20 cellular contexts compared by ENCODE assay signal in genomic region chr20:56004611-56005388, GRCh38. TPM values are rescaled to one million over a fixed set of nuclear protein-coding genes. Genes with fewer than 3 reads are reported as not detected.
A peak's percentile ranks its signal among the peaks of the same experiment; 100 is the strongest.
DNase-seq lines count a peak whose midpoint lies in the region; ATAC-seq, FAIRE-seq and TF ChIP-seq lines count a peak whose summit lies in the region.
"Had no signal": no experiment of that assay in that cellular context is flagged by ENCODE, and none has a peak within 500 bp of the region (broad histone marks: within the 10 kb centered on the region; RNA-seq: fewer than 3 reads in every experiment).

No MANE protein-coding gene starts in this region.

- H3K9me3 ChIP-seq in liver (ENCODE audit: control insufficient read depth in 4 of 4, low read length in 3 of 4) (no peaks in the 10 kb centered on the region), HepG2 (ENCODE audit: low read length) (peaks cover 89% of the 10 kb centered on the region), iPS DF 6.9 (ENCODE audit: control insufficient read depth, insufficient read depth, low read length) (no peaks in the 10 kb centered on the region; the same call in 1 of the 2 replicates), neural progenitor cell (ENCODE audit: low read depth) (peaks cover 6% of the 10 kb centered on the region), uterus (no peaks in the 10 kb centered on the region), smooth muscle cell (replicated peaks; ENCODE audit: low read depth) (no peaks in the 10 kb centered on the region)
- peaks cover 0 to 3% (median 0%) of the 10 kb centered on the region in 3 experiments for H3K9me3 ChIP-seq in naive thymus-derived CD4-positive, alpha-beta T cell (ENCODE audit: control insufficient read depth in 2 of 3, low read length in 3 of 3)
- H3K9me3 ChIP-seq: MG63 had no signal

- TF ChIP-seq POLR2A in HepG2 (IDR thresholded peaks at IDR 0.05; ENCODE audit: insufficient read depth in 1 of 2, low read depth in 2 of 2, low read length in 2 of 2) (no peak), uterus (IDR thresholded peaks at IDR 0.05) (no peak)

- no peak for ATAC-seq in HepG2
- no peak for ATAC-seq in naive thymus-derived CD4-positive, alpha-beta T cell

- H3F3A ChIP-seq in neural progenitor cell (ENCODE audit: low read depth) (no peaks in the 10 kb centered on the region), smooth muscle cell (ENCODE audit: low read depth) (no peaks in the 10 kb centered on the region)

- H3K4me3 Mint-ChIP-seq in neural progenitor cell = peak overlapping the region; percentile 48
- H3K4me3 Mint-ChIP-seq in naive thymus-derived CD4-positive, alpha-beta T cell = no peak overlapping the region

- no peaks in the 10 kb centered on the region for H4K20me1 ChIP-seq in HepG2 (ENCODE audit: insufficient read depth, low read length)
- H4K20me1 ChIP-seq in neural progenitor cell (ENCODE audit: low read depth) = no peaks in the 10 kb centered on the region
- no peaks in the 10 kb centered on the region for H4K20me1 ChIP-seq in smooth muscle cell (ENCODE audit: low read depth)

- H3K27me3 Mint-ChIP-seq in neural progenitor cell (ENCODE audit: insufficient read depth, low read depth) = peaks cover 21% of the 10 kb centered on the region
- peaks cover 26 to 56% (median 48%) of the 10 kb centered on the region in 5 donors for H3K27me3 Mint-ChIP-seq in naive thymus-derived CD4-positive, alpha-beta T cell

- H3K27me3 ChIP-seq in liver (ENCODE audit: control insufficient read depth in 4 of 4, insufficient read depth in 4 of 4, low read length in 3 of 4) (peaks cover 0 to 4% (median 1%) of the 10 kb centered on the region in 4 donors), HepG2 (ENCODE audit: control insufficient read depth in 1 of 2, insufficient read depth in 2 of 2, low read length in 2 of 2) (no peaks in the 10 kb centered on the region), iPS DF 6.9 (ENCODE audit: control insufficient read depth, insufficient read depth, low read length) (peaks cover 11% of the 10 kb centered on the region; the same call in 1 of the 2 replicates), neural progenitor cell (peaks cover 71% of the 10 kb centered on the region), uterus (peaks cover 14 to 16% of the 10 kb centered on the region in 2 donors), smooth muscle cell (ENCODE audit: low read depth) (peaks cover 31% of the 10 kb centered on the region)
- no peaks in the 10 kb centered on the region for H3K27me3 ChIP-seq in naive thymus-derived CD4-positive, alpha-beta T cell (ENCODE audit: control insufficient read depth in 2 of 2, insufficient read depth in 2 of 2, low read length in 2 of 2)

- 9% methylated on average over 70 of the region's 70 CpGs for WGBS in liver
- 56% methylated on average over 57 of the region's 70 CpGs for WGBS in HepG2 (ENCODE audit: low lambda C conversion rate)
- WGBS in iPS DF 6.9 (ENCODE audit: insufficient coverage, insufficient read length) = no CpG with 5 or more reads among the region's 70 CpGs
- 21% methylated on average over 69 of the region's 70 CpGs for WGBS in smooth muscle cell (ENCODE audit: low lambda C conversion rate)

- POLR2A ChIA-PET in HepG2 (lab: Yijun Ruan, JAX) = no interaction called here
- POLR2A ChIA-PET in naive thymus-derived CD4-positive, alpha-beta T cell (lab: Charles Lee) = no interaction called here

- TF ChIP-seq CTCF in liver (IDR thresholded peaks at IDR 0.05; ENCODE audit: low read depth, low read length, missing input control) (no peak), HepG2 (CRISPR knock-in tag; IDR thresholded peaks at IDR 0.05) (no peak), neural progenitor cell (IDR thresholded peaks at IDR 0.05) (no peak), uterus (IDR thresholded peaks at IDR 0.05) (no peak), smooth muscle cell (IDR thresholded peaks at IDR 0.05; ENCODE audit: borderline replicate concordance, insufficient read depth, poor library complexity, severe bottlenecking) (no peak)

- CTCF ChIA-PET in HepG2 (lab: Yijun Ruan, JAX; ENCODE audit: low intra/inter-chr PET ratio, low total read pairs) = no interaction called here
- CTCF ChIA-PET in naive thymus-derived CD4-positive, alpha-beta T cell (lab: Charles Lee) = no interaction called here

- BruUV-seq in HepG2 (replicated peaks; lab: Mats Ljungman, UMichigan) = no TSS peak

- TF ChIP-seq EP300 in HepG2 (IDR thresholded peaks at IDR 0.05; ENCODE audit: low read depth in 2 of 2, low read length in 2 of 2) (no peak), HepG2 (CRISPR knock-in tag; IDR thresholded peaks at IDR 0.05; ENCODE audit: borderline replicate concordance) (no peak)

- H3K4me2 ChIP-seq in HepG2 (ENCODE audit: low read depth, low read length) (no peak overlapping the region), neural progenitor cell (peak overlapping the region; percentile 58), smooth muscle cell (no peak overlapping the region)
- H3K4me2 ChIP-seq: KMS-11 had no signal

- no peak for TF ChIP-seq RAD21 in liver (IDR thresholded peaks at IDR 0.05)
- no peak for TF ChIP-seq RAD21 in HepG2 (CRISPR knock-in tag; IDR thresholded peaks at IDR 0.05)

- in situ Hi-C loops in HepG2 (cut with HindIII; ENCODE audit: extremely low pct_ligation_motif_present, low pct_unique_long_range_greater_than_20kb) = no loop called here

- H3K27ac ChIP-seq in liver (ENCODE audit: low read depth in 1 of 2, low read length in 2 of 2) (no peak overlapping the region), HepG2 (ENCODE audit: extremely low read length, insufficient read depth, low read length) (no peak overlapping the region), iPS DF 6.9 (ENCODE audit: low read length) (no peak overlapping the region), neural progenitor cell (no peak overlapping the region), uterus (no peak overlapping the region), smooth muscle cell (ENCODE audit: low read depth) (no peak overlapping the region)
- H3K27ac ChIP-seq in naive thymus-derived CD4-positive, alpha-beta T cell (ENCODE audit: low read depth, low read length) = no peak overlapping the region
- H3K27ac ChIP-seq: KMS-11 had no signal

- peak overlapping the region in 2 of 3 donors; percentile 20 to 23 for H3K4me3 ChIP-seq in liver (ENCODE audit: low read depth in 1 of 3, low read length in 3 of 3)
- no peak overlapping the region for H3K4me3 ChIP-seq in HepG2 (replicated peaks in 1 of 3; ENCODE audit: insufficient read depth in 1 of 3, low read depth in 2 of 3, low read length in 3 of 3)
- peak overlapping the region; percentile 2; the same call in 1 of the 2 replicates for H3K4me3 ChIP-seq in iPS DF 6.9 (ENCODE audit: low read length)
- peak overlapping the region; percentile 39 for H3K4me3 ChIP-seq in neural progenitor cell
- H3K4me3 ChIP-seq in uterus = no peak overlapping the region
- no peak overlapping the region for H3K4me3 ChIP-seq in naive thymus-derived CD4-positive, alpha-beta T cell (ENCODE audit: low read length)
- no peak overlapping the region for H3K4me3 ChIP-seq in smooth muscle cell
- H3K4me3 ChIP-seq: MG63 had no signal

- DNase-seq in HepG2 (ENCODE audit: low spot score) (no peak), iPS DF 6.9 (ENCODE audit: low read depth, low spot score) (no peak), neural progenitor cell (ENCODE audit: low spot score) (peak; percentile 36), uterus (no peak), HuH-7.5 (ENCODE audit: low spot score) (no peak), smooth muscle cell (lab: John Stamatoyannopoulos, UW; ENCODE audit: unreplicated experiment) (no peak)
- no peak for DNase-seq in naive thymus-derived CD4-positive, alpha-beta T cell
- DNase-seq: DMS79, NCI-H1105, NCI-H1694 treated with DMSO at 0.1 percent for 48 hours, NCI-H446 treated with DMSO at 0.1 percent for 48 hours, NCI-H748 treated with DMSO at 0.1 percent for 48 hours, SHP77 treated with DMSO at 0.1 percent for 48 hours had no signal

- H3K79me2 ChIP-seq in HepG2 (ENCODE audit: insufficient read depth, low read length) (no peaks in the 10 kb centered on the region), neural progenitor cell (ENCODE audit: low read depth) (no peaks in the 10 kb centered on the region), smooth muscle cell (ENCODE audit: low read depth) (no peaks in the 10 kb centered on the region)

- H3K4me1 Mint-ChIP-seq in neural progenitor cell = no peaks in the 10 kb centered on the region
- no peaks in the 10 kb centered on the region for H3K4me1 Mint-ChIP-seq in naive thymus-derived CD4-positive, alpha-beta T cell

- FAIRE-seq in HepG2 (lab: Jason Lieb, UNC) = no peak
- FAIRE-seq: A204.1, G401.6, GM19239, RCC 7860 had no signal

- no peak overlapping the region for H3K27ac Mint-ChIP-seq in neural progenitor cell
- H3K27ac Mint-ChIP-seq in naive thymus-derived CD4-positive, alpha-beta T cell = no peak overlapping the region

- H3K36me3 ChIP-seq in liver (ENCODE audit: control insufficient read depth in 4 of 4, insufficient read depth in 3 of 4, low read depth in 1 of 4, low read length in 3 of 4) = no peaks in the 10 kb centered on the region
- no peaks in the 10 kb centered on the region for H3K36me3 ChIP-seq in HepG2 (replicated peaks in 1 of 2; ENCODE audit: control insufficient read depth in 1 of 2, insufficient read depth in 2 of 2, low read length in 2 of 2)
- H3K36me3 ChIP-seq in iPS DF 6.9 (ENCODE audit: control insufficient read depth, insufficient read depth, low read length) = no peaks in the 10 kb centered on the region
- no peaks in the 10 kb centered on the region for H3K36me3 ChIP-seq in neural progenitor cell
- no peaks in the 10 kb centered on the region for H3K36me3 ChIP-seq in uterus
- no peaks in the 10 kb centered on the region for H3K36me3 ChIP-seq in naive thymus-derived CD4-positive, alpha-beta T cell (ENCODE audit: control insufficient read depth in 2 of 3, insufficient read depth in 3 of 3, low read length in 3 of 3)
- no peaks in the 10 kb centered on the region for H3K36me3 ChIP-seq in smooth muscle cell (ENCODE audit: low read depth)
- H3K36me3 ChIP-seq: MG63 had no signal

- H3K9me3 Mint-ChIP-seq in neural progenitor cell = peaks cover 11% of the 10 kb centered on the region
- peaks cover 3 to 24% (median 8%) of the 10 kb centered on the region in 11 donors for H3K9me3 Mint-ChIP-seq in naive thymus-derived CD4-positive, alpha-beta T cell

- no peaks in the 10 kb centered on the region for H3K36me3 Mint-ChIP-seq in neural progenitor cell
- H3K36me3 Mint-ChIP-seq in naive thymus-derived CD4-positive, alpha-beta T cell = peaks cover 0 to 9% (median 0%) of the 10 kb centered on the region in 5 donors

- H3K4me1 ChIP-seq in liver (ENCODE audit: control insufficient read depth in 4 of 4, insufficient read depth in 4 of 4, low read length in 3 of 4) = peaks cover 24 to 47% (median 36%) of the 10 kb centered on the region in 4 donors
- no peaks in the 10 kb centered on the region for H3K4me1 ChIP-seq in HepG2 (ENCODE audit: insufficient read depth, low read length)
- no peaks in the 10 kb centered on the region for H3K4me1 ChIP-seq in iPS DF 6.9 (ENCODE audit: control insufficient read depth, insufficient read depth, low read length)
- H3K4me1 ChIP-seq in neural progenitor cell = no peaks in the 10 kb centered on the region
- H3K4me1 ChIP-seq in uterus = peaks cover 0 to 9% of the 10 kb centered on the region in 2 donors
- H3K4me1 ChIP-seq in naive thymus-derived CD4-positive, alpha-beta T cell (ENCODE audit: control insufficient read depth in 2 of 2, insufficient read depth in 2 of 2, low read length in 2 of 2) = no peaks in the 10 kb centered on the region
- no peaks in the 10 kb centered on the region for H3K4me1 ChIP-seq in smooth muscle cell (ENCODE audit: low read depth)

- intact Hi-C loops in HepG2 (cut with micrococcal nuclease; ENCODE audit: unreplicated experiment) (no loop called here), uterus (cut with DNase I; ENCODE audit: low total_unique reads) (no loop called here)
- intact Hi-C loops in naive thymus-derived CD4-positive, alpha-beta T cell (cut with micrococcal nuclease) = no loop called here

- no peak overlapping the region for H3K9ac ChIP-seq in liver (ENCODE audit: low read depth in 1 of 2, low read length in 2 of 2)
- no peak overlapping the region for H3K9ac ChIP-seq in HepG2 (ENCODE audit: insufficient read depth, low read depth, low read length)
- no peak overlapping the region for H3K9ac ChIP-seq in neural progenitor cell
- no peak overlapping the region for H3K9ac ChIP-seq in smooth muscle cell (ENCODE audit: low read depth)
- H3K9ac ChIP-seq: KMS-11 had no signal

- no peak overlapping the region for H2AFZ ChIP-seq in HepG2 (ENCODE audit: low read length)
- H2AFZ ChIP-seq in neural progenitor cell (replicated peaks) = peak overlapping the region; percentile 34
- no peak overlapping the region for H2AFZ ChIP-seq in smooth muscle cell (ENCODE audit: low read depth)

RNA-seq across cellular contexts. Expression of gene CBLN4, which starts 0.5 kb away (rescaled TPM):
- total RNA-seq in liver = under 1 TPM; 0.42 to 0.47 TPM
- polyA plus RNA-seq in liver = under 1 TPM; 0.09 to 0.57 TPM
- total RNA-seq in HepG2 (2016; rRNA removed; fragmentation: Illumina TruSeq; extraction: Trizol) = not detected in 2 replicates
- not detected in 2 replicates for total RNA-seq in HepG2 (2016; cell fraction: cytosol; rRNA removed; fragmentation: Illumina TruSeq; extraction: Trizol; ENCODE audit: low read depth)
- not detected in 2 replicates for total RNA-seq in HepG2 (2016; cell fraction: insoluble cytoplasmic fraction; rRNA removed; fragmentation: Illumina TruSeq; extraction: Trizol)
- not detected in 2 replicates for total RNA-seq in HepG2 (2016; cell fraction: membrane; rRNA removed; fragmentation: Illumina TruSeq; extraction: Trizol)
- not detected in 2 replicates for total RNA-seq in HepG2 (2016; cell fraction: nucleus; rRNA removed; fragmentation: Illumina TruSeq; extraction: Trizol)
- not detected in 2 replicates for polyA plus RNA-seq in HepG2 (2011; rRNA removed)
- polyA plus RNA-seq in HepG2 (2011; cell fraction: cytosol; rRNA removed) = not detected in 2 replicates
- polyA plus RNA-seq in HepG2 (2011; cell fraction: nucleus; rRNA removed) = not detected in 2 replicates
- polyA plus RNA-seq in HepG2 (2012) = not detected in 2 replicates
- not detected in 2 replicates for polyA plus RNA-seq in HepG2 (2016; cell fraction: cytosol; fragmentation: Illumina TruSeq; extraction: Trizol; ENCODE audit: low read depth)
- not detected in 2 replicates for polyA plus RNA-seq in HepG2 (2016; cell fraction: insoluble cytoplasmic fraction; fragmentation: Illumina TruSeq; extraction: Trizol; ENCODE audit: low read depth)
- polyA plus RNA-seq in HepG2 (2016; cell fraction: membrane; fragmentation: Illumina TruSeq; extraction: Trizol; ENCODE audit: low read depth) = not detected in 2 replicates
- not detected in 2 replicates for polyA plus RNA-seq in HepG2 (2016; cell fraction: nucleus; fragmentation: Illumina TruSeq; extraction: Trizol; ENCODE audit: insufficient read depth, low read depth)
- polyA minus RNA-seq in HepG2 (2011; rRNA and poly(A)+ RNA removed; ENCODE audit: low replicate concordance) = not detected in 2 replicates
- polyA minus RNA-seq in HepG2 (2011; cell fraction: cytosol; rRNA and poly(A)+ RNA removed) = not detected in 2 replicates
- not detected in 2 replicates for polyA minus RNA-seq in HepG2 (2011; cell fraction: nucleus; rRNA and poly(A)+ RNA removed)
- total RNA-seq in neural progenitor cell (ENCODE audit: low replicate concordance) = not detected in 2 replicates
- total RNA-seq in uterus = 10 to 100 TPM in 1 of 4 donors, not detected in 3; 26.2 TPM
- not detected for total RNA-seq in naive thymus-derived CD4-positive, alpha-beta T cell
- polyA plus RNA-seq in naive thymus-derived CD4-positive, alpha-beta T cell = not detected
- not detected in 2 replicates for total RNA-seq in smooth muscle cell
- polyA plus RNA-seq in smooth muscle cell = not detected in 2 replicates

Comparison
In these comparisons a context has a peak if more than half of its experiments do, and no peak if none do; other contexts are left out.
1. H3K4me3 ChIP-seq: peak in liver (2 of 3), iPS DF 6.9 (single experiment) and neural progenitor cell (single experiment); none in HepG2 (0 of 3), uterus (0 of 2), naive thymus-derived CD4-positive, alpha-beta T cell (single experiment) and smooth muscle cell (single experiment).